ENCODE assay signal across 13 cellular contexts in the genomic region with DNA sequence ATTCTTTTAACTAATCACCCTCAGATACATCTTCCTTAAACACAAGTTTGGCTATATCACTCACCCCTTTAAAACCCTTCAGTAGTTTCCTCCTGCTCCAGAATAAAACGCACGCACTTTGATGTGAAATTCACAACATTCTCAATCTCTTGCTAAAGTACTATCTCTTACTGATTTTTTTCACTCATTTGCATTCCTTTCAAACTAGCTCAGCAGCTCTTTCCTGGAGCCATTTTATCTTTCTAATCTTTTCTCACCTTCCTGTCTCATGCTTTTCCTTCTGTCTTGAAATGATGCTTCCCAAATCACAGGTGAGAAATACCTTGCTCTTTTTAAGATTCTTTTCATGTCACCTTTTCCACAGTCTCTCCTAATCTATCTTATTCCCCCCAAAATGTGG.
DNase-seq lines count a peak whose midpoint lies in the region; ATAC-seq and TF ChIP-seq lines count a peak whose summit lies in the region.
"Had no signal": no experiment of that assay in that cellular context is flagged by ENCODE, and none has a peak within 500 bp of the region (broad histone marks: within the 10 kb centered on the region; RNA-seq: fewer than 3 reads in every experiment).

No MANE protein-coding gene starts in this region.

- H3K4me3 ChIP-seq in fibroblast of the aortic adventitia (ENCODE audit: low read depth, low read length), result no peak overlapping the region
- H3K4me3 ChIP-seq: BLaER1 treated with 17β-estradiol and CSF1 and Interleukin-3, amounts not matched to agents 10 nM and 100 nM; GM23338 had no signal

- DNase-seq in GM03348 (ENCODE audit: low spot score) (peak; percentile 4), M059J (ENCODE audit: low read depth) (peak; percentile 0), fibroblast of the aortic adventitia (ENCODE audit: low read depth) (peak; percentile 12), renal cortical epithelial cell (ENCODE audit: low read depth) (peak; percentile 5), NCI-H1436 (lab: John Stamatoyannopoulos, UW) (no peak), NCI-H2196 treated with DMSO at 0.1 percent for 48 hours (lab: John Stamatoyannopoulos, UW; ENCODE audit: unreplicated experiment) (no peak)
- DNase-seq: Calu3; CD8-positive, alpha-beta T cell; DMS79 treated with DMSO at 0.1 percent for 48 hours had no signal

- no peak for ATAC-seq in HG02610 (IDR thresholded peaks at IDR 0.05; ENCODE audit: unreplicated experiment)
- ATAC-seq: CD8-positive, alpha-beta T cell; GM23338; HCT116 had no signal

- no peak for TF ChIP-seq CTCF in fibroblast of the aortic adventitia (IDR thresholded peaks at IDR 0.05; ENCODE audit: insufficient read depth, low read length)

Comparison
In these comparisons a context has a peak if more than half of its experiments do, and no peak if none do; other contexts are left out.
1. DNase-seq: peak in GM03348 (single experiment), M059J (single experiment), fibroblast of the aortic adventitia (single experiment) and renal cortical epithelial cell (single experiment); none in NCI-H1436 (single experiment) and NCI-H2196 treated with DMSO at 0.1 percent for 48 hours (single experiment).